In genomic region chr6:167553716-167554115, GRCh38 we compare ENCODE assay signal across 16 cellular contexts.
"Had no signal": no experiment of that assay in that cellular context is flagged by ENCODE, and none has a peak within 500 bp of the region (broad histone marks: within the 10 kb centered on the region; RNA-seq: fewer than 3 reads in every experiment).

No MANE protein-coding gene starts in this region.

- H3K27me3 ChIP-seq: dorsolateral prefrontal cortex, right atrium auricular region, spleen, vagina had no signal

- H3K36me3 ChIP-seq: prostate gland, right atrium auricular region, spleen, vagina had no signal

- DNase-seq: dorsolateral prefrontal cortex; effector CD4-positive, alpha-beta T cell; hypothalamus; mesenchymal stem cell; naive thymus-derived CD8-positive, alpha-beta T cell; spleen; stimulated activated CD4-positive, alpha-beta T cell treated with anti-CD3 and anti-CD28 coated beads, Interleukin-4, amount 100 ng/mL, for 4 hours; stimulated activated naive CD8-positive, alpha-beta T cell treated with anti-CD3 and anti-CD28 coated beads, Interleukin-15, Interleukin-2, amounts not matched to agents 100 U/mL and 50 U/mL, for 24 hours; substantia nigra; trophoblast cell had no signal

- H3K4me3 Mint-ChIP-seq: naive thymus-derived CD8-positive, alpha-beta T cell; stimulated activated memory B cell treated with anti-CD40 and anti-IgM and Interleukin-4, amounts not matched to agents 10 μg/mL and 1 μg/mL and 100 μg/mL, for 72 hours had no signal

- H3K79me2 ChIP-seq: parathyroid adenoma had no signal

- H3K27ac ChIP-seq: dorsolateral prefrontal cortex, parathyroid adenoma, prostate gland, right atrium auricular region, skin epidermis, spleen, vagina had no signal

- H3K4me3 ChIP-seq: dorsolateral prefrontal cortex, prostate gland, right atrium auricular region, skin epidermis, spleen, vagina had no signal

- H3K4me1 Mint-ChIP-seq: stimulated activated memory B cell treated with anti-CD40 and anti-IgM and Interleukin-4, amounts not matched to agents 10 μg/mL and 1 μg/mL and 100 μg/mL, for 72 hours had no signal

- H2AFZ ChIP-seq: parathyroid adenoma had no signal

- H3K9ac ChIP-seq: parathyroid adenoma had no signal

- H3K9me3 ChIP-seq: prostate gland, vagina had no signal

- H3K4me1 ChIP-seq: parathyroid adenoma, prostate gland had no signal

- H3K36me3 Mint-ChIP-seq: stimulated activated memory B cell treated with anti-CD40 and anti-IgM and Interleukin-4, amounts not matched to agents 10 μg/mL and 1 μg/mL and 100 μg/mL, for 72 hours had no signal

- H3K27ac Mint-ChIP-seq: naive thymus-derived CD8-positive, alpha-beta T cell; stimulated activated memory B cell treated with anti-CD40 and anti-IgM and Interleukin-4, amounts not matched to agents 10 μg/mL and 1 μg/mL and 100 μg/mL, for 72 hours had no signal
